Comparison of ENCODE assay signal across 8 cellular contexts in the genomic region with DNA sequence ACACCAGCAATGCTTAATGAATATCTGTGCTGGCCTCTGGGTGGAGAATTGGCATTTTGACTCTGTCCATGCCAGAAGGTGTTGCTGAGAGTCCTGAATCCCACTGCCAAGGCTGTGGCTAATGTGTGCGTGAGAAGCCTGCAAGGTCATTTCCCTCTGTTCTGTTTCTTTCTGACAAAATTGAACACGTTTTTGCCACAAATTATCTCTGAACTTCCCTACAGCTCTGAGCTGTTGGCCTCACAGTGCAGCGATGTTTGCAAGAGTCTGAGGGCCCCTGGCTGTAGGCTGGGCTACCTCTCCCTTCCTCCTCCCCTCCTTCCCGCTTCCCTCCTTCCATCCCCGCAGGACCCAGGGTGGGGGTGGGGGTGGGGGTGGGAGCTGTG.
DNase-seq lines count a peak whose midpoint lies in the region; ATAC-seq and TF ChIP-seq lines count a peak whose summit lies in the region.

No MANE protein-coding gene starts in this region.

- no peaks in the 10 kb centered on the region for H3K9me2 ChIP-seq in GM23248 (ENCODE audit: insufficient read depth)

- intact Hi-C loops in lower lobe of right lung (cut with DNase I): no loop called here

- peak; percentile 52 to 63 for ATAC-seq in lower lobe of right lung

- H3K4me2 ChIP-seq in GM23248 (ENCODE audit: unreplicated experiment): no peak overlapping the region

- peaks cover 13% of the 10 kb centered on the region for H3K4me1 Mint-ChIP-seq in T-helper 1 cell treated with Interleukin-12 subunit alpha and Interleukin-12 subunit beta and Interleukin-4 antibody, amounts not matched to agents 30 μg/mL and 1 μg/mL, for 36 hours (ENCODE audit: low read depth)

- H3K27me3 Mint-ChIP-seq in T-helper 1 cell treated with Interleukin-12 subunit alpha and Interleukin-12 subunit beta and Interleukin-4 antibody, amounts not matched to agents 30 μg/mL and 1 μg/mL, for 36 hours (ENCODE audit: low read depth): peaks cover 6% of the 10 kb centered on the region

- H3K27ac Mint-ChIP-seq in T-helper 1 cell treated with Interleukin-12 subunit alpha and Interleukin-12 subunit beta and Interleukin-4 antibody, amounts not matched to agents 30 μg/mL and 1 μg/mL, for 36 hours: peak overlapping the region; percentile 45

- no peak overlapping the region for H3K9ac ChIP-seq in GM23248

- H3K79me2 ChIP-seq in GM23248 (ENCODE audit: insufficient read depth): no peaks in the 10 kb centered on the region

- H3K4me3 ChIP-seq in GM23248 (no peak overlapping the region; the same call in 1 of the 2 replicates), lower lobe of right lung (peak overlapping the region; percentile 29)

- no peaks in the 10 kb centered on the region for H3K9me3 ChIP-seq in GM23248 (ENCODE audit: low read depth)
- peaks cover 15% of the 10 kb centered on the region for H3K9me3 ChIP-seq in lower lobe of right lung

- peaks cover 27% of the 10 kb centered on the region for H3K9me3 Mint-ChIP-seq in T-helper 1 cell treated with Interleukin-12 subunit alpha and Interleukin-12 subunit beta and Interleukin-4 antibody, amounts not matched to agents 30 μg/mL and 1 μg/mL, for 36 hours

- peaks cover 8% of the 10 kb centered on the region for H3K36me3 Mint-ChIP-seq in T-helper 1 cell treated with Interleukin-12 subunit alpha and Interleukin-12 subunit beta and Interleukin-4 antibody, amounts not matched to agents 30 μg/mL and 1 μg/mL, for 36 hours (ENCODE audit: low read depth)

- H2AFZ ChIP-seq in GM23248: peak overlapping the region; percentile 91

- H3K4me1 ChIP-seq in GM23248 (ENCODE audit: insufficient read depth) (peaks cover 12% of the 10 kb centered on the region), lower lobe of right lung (peaks cover 20% of the 10 kb centered on the region)

- no peak for TF ChIP-seq CTCF in lower lobe of right lung (IDR thresholded peaks at IDR 0.05)

- in situ Hi-C loops in GM23248 (cut with MboI): no loop called here

- no peak overlapping the region for H3K27ac ChIP-seq in GM23248
- peak overlapping the region; percentile 51 for H3K27ac ChIP-seq in lower lobe of right lung
- H3K27ac ChIP-seq in caudate nucleus (ENCODE audit: low read depth, low read length): no peak overlapping the region

- H3K4me3 Mint-ChIP-seq in T-helper 1 cell treated with Interleukin-12 subunit alpha and Interleukin-12 subunit beta and Interleukin-4 antibody, amounts not matched to agents 30 μg/mL and 1 μg/mL, for 36 hours: peak overlapping the region; percentile 59

- WGBS in GM23248 (ENCODE audit: low coverage in 1 of 2, low lambda C conversion rate in 2 of 2, missing lambda C conversion rate in 2 of 2), 2 experiments: 19 to 28% methylated on average over 4 to 5 of the region's 5 CpGs

- H3F3A ChIP-seq in GM23248 (ENCODE audit: insufficient read depth): no peaks in the 10 kb centered on the region

- H3K27me3 ChIP-seq in GM23248 (replicated peaks; ENCODE audit: insufficient read depth) (no peaks in the 10 kb centered on the region), lower lobe of right lung (ENCODE audit: low read depth) (no peaks in the 10 kb centered on the region)

- DNase-seq in GM04503 (ENCODE audit: low read depth) (peak; percentile 37), GM23248 (peak; percentile 52), lower lobe of right lung (no peak), HPDE6-E6E7 (ENCODE audit: extremely low spot score) (no peak), caudate nucleus (lab: John Stamatoyannopoulos, UW) (no peak), DMS79 treated with DMSO at 0.1 percent for 48 hours (lab: John Stamatoyannopoulos, UW) (no peak)
- no peak for DNase-seq in activated naive CD4-positive, alpha-beta T cell treated with anti-CD3 and anti-CD28 coated beads, Interleukin-2, amount 50 U/mL, for 16 hours

- H3K36me3 ChIP-seq in GM23248 (ENCODE audit: low read depth) (no peaks in the 10 kb centered on the region), lower lobe of right lung (no peaks in the 10 kb centered on the region)

- H4K20me1 ChIP-seq in GM23248 (ENCODE audit: insufficient read depth): no peaks in the 10 kb centered on the region

Comparison
In these comparisons a context has a peak if more than half of its experiments do, and no peak if none do; other contexts are left out.
1. DNase-seq: peak in GM04503 (single experiment) and GM23248 (single experiment); none in lower lobe of right lung (single experiment), HPDE6-E6E7 (single experiment), caudate nucleus (0 of 61), DMS79 treated with DMSO at 0.1 percent for 48 hours (single experiment) and activated naive CD4-positive, alpha-beta T cell treated with anti-CD3 and anti-CD28 coated beads, Interleukin-2, amount 50 U/mL, for 16 hours (single experiment).